ENCODE assay signal across 16 cellular contexts in genomic region chr1:2983319-2983705, GRCh38. TPM values are rescaled to one million over a fixed set of nuclear protein-coding genes. Genes with fewer than 3 reads are reported as not detected.
"Had no signal": no experiment of that assay in that cellular context is flagged by ENCODE, and none has a peak within 500 bp of the region (broad histone marks: within the 10 kb centered on the region; RNA-seq: fewer than 3 reads in every experiment).

No MANE protein-coding gene starts in this region.

- H3K36me3 Mint-ChIP-seq: activated CD4-positive, alpha-beta memory T cell treated with anti-CD3 and anti-CD28 coated beads for 36 hours; activated CD8-positive, alpha-beta memory T cell treated with anti-CD3 and anti-CD28 coated beads, Interleukin-2, amount 10 ng/mL, durations not matched to agents 7 days and 5 days; activated naive CD4-positive, alpha-beta T cell treated with anti-CD3 and anti-CD28 coated beads, Interleukin-2, amount 50 U/mL, for 24 hours; naive thymus-derived CD4-positive, alpha-beta T cell had no signal

- H3K27ac ChIP-seq: adrenal gland, skin epidermis had no signal

- H3K9me3 Mint-ChIP-seq: activated CD4-positive, alpha-beta memory T cell treated with anti-CD3 and anti-CD28 coated beads for 36 hours; activated naive CD4-positive, alpha-beta T cell treated with anti-CD3 and anti-CD28 coated beads, Interleukin-2, amount 50 U/mL, for 24 hours; activated T-helper 1 cell treated with anti-CD3 and anti-CD28 coated beads, Interleukin-12 subunit alpha, Interleukin-12 subunit beta, Interleukin-2, Interleukin-4 antibody, amounts not matched to agents 30 ng/mL and 10 ng/mL and 1 ng/mL, durations not matched to agents 14 hours and 24 hours and 36 hours had no signal

- H3K4me1 ChIP-seq: adrenal gland had no signal

- H3K4me1 Mint-ChIP-seq: activated CD4-positive, alpha-beta T cell treated with anti-CD3 and anti-CD28 coated beads for 36 hours; activated CD8-positive, alpha-beta memory T cell treated with anti-CD3 and anti-CD28 coated beads, Interleukin-2, amount 10 ng/mL, durations not matched to agents 7 days and 5 days; activated naive CD4-positive, alpha-beta T cell treated with anti-CD3 and anti-CD28 coated beads, Interleukin-2, amount 50 U/mL, for 24 hours; central memory CD8-positive, alpha-beta T cell had no signal

- ATAC-seq: activated CD4-positive, alpha-beta T cell treated with anti-CD3 and anti-CD28 coated beads for 36 hours; activated CD8-positive, alpha-beta memory T cell treated with anti-CD3 and anti-CD28 coated beads, Interleukin-2, amount 10 ng/mL, durations not matched to agents 7 days and 5 days; mucosa of descending colon; naive thymus-derived CD4-positive, alpha-beta T cell had no signal

- H3K4me3 ChIP-seq: adrenal gland, mucosa of descending colon, skin epidermis had no signal

- H3K36me3 ChIP-seq: adrenal gland had no signal

- DNase-seq: activated CD4-positive, alpha-beta memory T cell treated with anti-CD3 and anti-CD28 coated beads for 36 hours; activated CD4-positive, alpha-beta T cell treated with anti-CD3 and anti-CD28 coated beads for 36 hours; activated CD8-positive, alpha-beta memory T cell treated with anti-CD3 and anti-CD28 coated beads, Interleukin-2, amount 10 ng/mL, durations not matched to agents 7 days and 5 days; effector memory CD4-positive, alpha-beta T cell; foreskin melanocyte; naive thymus-derived CD4-positive, alpha-beta T cell; SIG-M5; stimulated activated CD4-positive, alpha-beta T cell treated with anti-CD3 and anti-CD28 coated beads, Interleukin-4, amount 100 ng/mL, for 24 hours; stimulated activated naive CD4-positive, alpha-beta T cell had no signal

- H3K27me3 Mint-ChIP-seq: activated CD4-positive, alpha-beta T cell treated with anti-CD3 and anti-CD28 coated beads for 36 hours; activated CD8-positive, alpha-beta memory T cell treated with anti-CD3 and anti-CD28 coated beads, Interleukin-2, amount 10 ng/mL, durations not matched to agents 7 days and 5 days; activated naive CD4-positive, alpha-beta T cell treated with anti-CD3 and anti-CD28 coated beads, Interleukin-2, amount 50 U/mL, for 24 hours; central memory CD8-positive, alpha-beta T cell; naive thymus-derived CD4-positive, alpha-beta T cell had no signal

- H3K27ac Mint-ChIP-seq: activated CD4-positive, alpha-beta memory T cell treated with anti-CD3 and anti-CD28 coated beads for 36 hours; activated CD4-positive, alpha-beta T cell treated with anti-CD3 and anti-CD28 coated beads for 36 hours; activated CD8-positive, alpha-beta memory T cell treated with anti-CD3 and anti-CD28 coated beads, Interleukin-2, amount 10 ng/mL, durations not matched to agents 7 days and 5 days; activated naive CD4-positive, alpha-beta T cell treated with anti-CD3 and anti-CD28 coated beads, Interleukin-2, amount 50 U/mL, for 24 hours; activated T-helper 1 cell treated with anti-CD3 and anti-CD28 coated beads, Interleukin-12 subunit alpha, Interleukin-12 subunit beta, Interleukin-2, Interleukin-4 antibody, amounts not matched to agents 30 ng/mL and 10 ng/mL and 1 ng/mL, durations not matched to agents 14 hours and 24 hours and 36 hours; naive thymus-derived CD4-positive, alpha-beta T cell had no signal

- H3K4me3 Mint-ChIP-seq: activated CD4-positive, alpha-beta memory T cell treated with anti-CD3 and anti-CD28 coated beads for 36 hours; activated CD4-positive, alpha-beta T cell treated with anti-CD3 and anti-CD28 coated beads for 36 hours; activated CD8-positive, alpha-beta memory T cell treated with anti-CD3 and anti-CD28 coated beads, Interleukin-2, amount 10 ng/mL, durations not matched to agents 7 days and 5 days; activated naive CD4-positive, alpha-beta T cell treated with anti-CD3 and anti-CD28 coated beads, Interleukin-2, amount 50 U/mL, for 24 hours; activated T-helper 1 cell treated with anti-CD3 and anti-CD28 coated beads, Interleukin-12 subunit alpha, Interleukin-12 subunit beta, Interleukin-2, Interleukin-4 antibody, amounts not matched to agents 30 ng/mL and 10 ng/mL and 1 ng/mL, durations not matched to agents 14 hours and 24 hours and 36 hours; central memory CD8-positive, alpha-beta T cell; naive thymus-derived CD4-positive, alpha-beta T cell had no signal

- H3K9me3 ChIP-seq: adrenal gland, mucosa of descending colon had no signal

RNA-seq across cellular contexts. Expression of gene ACTRT2, which starts 38.0 kb away (rescaled TPM):
- total RNA-seq: activated CD4-positive, alpha-beta memory T cell treated with anti-CD3 and anti-CD28 coated beads for 36 hours; activated CD4-positive, alpha-beta T cell treated with anti-CD3 and anti-CD28 coated beads for 36 hours; activated CD8-positive, alpha-beta memory T cell treated with anti-CD3 and anti-CD28 coated beads, Interleukin-2, amount 10 ng/mL, durations not matched to agents 7 days and 5 days; activated T-helper 1 cell treated with anti-CD3 and anti-CD28 coated beads, Interleukin-12 subunit alpha, Interleukin-12 subunit beta, Interleukin-2, Interleukin-4 antibody, amounts not matched to agents 30 ng/mL and 10 ng/mL and 1 ng/mL, durations not matched to agents 14 hours and 24 hours and 36 hours; adrenal gland; mucosa of descending colon; naive thymus-derived CD4-positive, alpha-beta T cell; T-helper 1 cell treated with Interleukin-12 subunit alpha and Interleukin-12 subunit beta and Interleukin-4 antibody, amounts not matched to agents 30 ng/mL and 1 ng/mL, for 36 hours had no signal
